In the genomic region with DNA sequence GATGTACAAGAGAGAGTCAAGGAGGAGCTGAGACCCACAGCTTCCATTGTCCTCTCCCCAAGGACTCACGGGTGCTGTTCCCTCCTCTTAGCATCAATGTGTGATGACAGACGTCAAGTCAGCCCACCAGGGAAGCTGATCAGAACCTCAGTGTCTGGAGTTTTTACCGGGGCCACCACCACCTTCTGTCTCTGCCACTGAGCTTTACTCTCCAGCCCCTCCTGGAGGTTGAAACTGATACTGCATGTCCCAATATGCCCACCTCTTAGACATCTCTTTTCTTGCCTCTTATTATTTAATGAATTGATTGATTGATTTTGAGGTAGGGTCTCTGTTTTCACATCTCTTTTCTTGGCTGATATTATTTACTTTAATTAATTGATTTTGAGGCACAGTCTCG, we compare ENCODE assay signal across 2 cellular contexts.
TF ChIP-seq lines count a peak whose summit lies in the region.

No MANE protein-coding gene starts in this region.

TF ChIP-seq in HCT116, 20 proteins besides CTCF, POLR2A, EP300 and RAD21:
- no peak for TF ChIP-seq POLR2AphosphoS5 (IDR thresholded peaks at IDR 0.05; ENCODE audit: low read depth, low read length)
- no peak for TF ChIP-seq ELF1 (IDR thresholded peaks at IDR 0.05; ENCODE audit: borderline replicate concordance, low read depth)
- TF ChIP-seq YY1 (IDR thresholded peaks at IDR 0.05; ENCODE audit: extremely low read depth, insufficient replicate concordance, low read depth, low read length): no peak
- no peak for TF ChIP-seq MAX (IDR thresholded peaks at IDR 0.05)
- TF ChIP-seq ZNF274 (IDR thresholded peaks at IDR 0.05; ENCODE audit: low read depth, low read length): no peak
- no peak for TF ChIP-seq SP1 (IDR thresholded peaks at IDR 0.05; ENCODE audit: low read depth)
- TF ChIP-seq REST (IDR thresholded peaks at IDR 0.05; ENCODE audit: low read depth): no peak
- no peak for TF ChIP-seq JUND (IDR thresholded peaks at IDR 0.05)
- TF ChIP-seq FOSL1 (IDR thresholded peaks at IDR 0.05; ENCODE audit: low read depth): no peak
- TF ChIP-seq SIN3A (IDR thresholded peaks at IDR 0.05; ENCODE audit: low read depth): no peak
- TF ChIP-seq ZFX (IDR thresholded peaks at IDR 0.05): no peak
- no peak for TF ChIP-seq TCF7L2 (IDR thresholded peaks at IDR 0.05; ENCODE audit: borderline replicate concordance, extremely low read depth, insufficient read depth, insufficient read length)

TF ChIP-seq in neural cell, 6 proteins besides CTCF, POLR2A, EP300 and RAD21:
- no peak for TF ChIP-seq EZH2 (IDR thresholded peaks at IDR 0.05; ENCODE audit: borderline replicate concordance, insufficient read depth, low read length, poor library complexity, severe bottlenecking)
- TF ChIP-seq POLR2AphosphoS5 (IDR thresholded peaks at IDR 0.05): no peak
- TF ChIP-seq REST (IDR thresholded peaks at IDR 0.05; ENCODE audit: borderline replicate concordance): no peak
- TF ChIP-seq MXI1 (conservative IDR thresholded peaks at IDR 0.05; ENCODE audit: poor library complexity, severe bottlenecking): no peak
- TF ChIP-seq SMC3 (conservative IDR thresholded peaks at IDR 0.05; ENCODE audit: poor library complexity): no peak
- no peak for TF ChIP-seq TAF1 (IDR thresholded peaks at IDR 0.05; ENCODE audit: low read depth)
